ENCODE assay signal across 13 cellular contexts in genomic region chr1:68255301-68255700, GRCh38. TPM values are rescaled to one million over a fixed set of nuclear protein-coding genes. Genes with fewer than 3 reads are reported as not detected.
"Had no signal": no experiment of that assay in that cellular context is flagged by ENCODE, and none has a peak within 500 bp of the region (broad histone marks: within the 10 kb centered on the region; RNA-seq: fewer than 3 reads in every experiment).

No MANE protein-coding gene starts in this region.

- ATAC-seq: activated T-cell treated with anti-CD3 and anti-CD28 coated beads, Interleukin-2, amount 50 U/mL, for 72 hours; gastrocnemius medialis; left ventricle myocardium superior had no signal

- H3K4me3 ChIP-seq: breast epithelium, esophagus squamous epithelium, gastrocnemius medialis, skin epidermis had no signal

- H3K4me1 ChIP-seq: breast epithelium, esophagus squamous epithelium, gastrocnemius medialis had no signal

- H3K4me3 Mint-ChIP-seq: activated naive CD8-positive, alpha-beta T cell treated with anti-CD3 and anti-CD28 coated beads for 36 hours; activated T-cell treated with anti-CD3 and anti-CD28 coated beads, Interleukin-2, amount 50 U/mL, for 72 hours; nephron progenitor cell had no signal

- H3K36me3 ChIP-seq: breast epithelium, esophagus squamous epithelium, gastrocnemius medialis had no signal

- H3K27me3 Mint-ChIP-seq: activated naive CD8-positive, alpha-beta T cell treated with anti-CD3 and anti-CD28 coated beads for 36 hours had no signal

- H3K9me3 Mint-ChIP-seq: activated T-cell treated with anti-CD3 and anti-CD28 coated beads, Interleukin-2, amount 50 U/mL, for 72 hours had no signal

- DNase-seq: activated CD4-positive, alpha-beta T cell treated with anti-CD3 and anti-CD28 coated beads for 1 hour; activated CD4-positive, alpha-beta T cell treated with anti-CD3 and anti-CD28 coated beads, Interleukin-2, amount 50 U/mL, for 48 hours; activated gamma-delta T cell treated with Interleukin-2 at 50 U/mL for 16 hours; activated naive CD8-positive, alpha-beta T cell treated with anti-CD3 and anti-CD28 coated beads for 36 hours; activated T-cell treated with anti-CD3 and anti-CD28 coated beads, Interleukin-2, amount 50 U/mL, for 72 hours; aorta; esophagus squamous epithelium; gastrocnemius medialis; left ventricle myocardium superior; mesendoderm; nephron progenitor cell had no signal

- H3K9me3 ChIP-seq: breast epithelium, esophagus squamous epithelium, gastrocnemius medialis had no signal

- H3K36me3 Mint-ChIP-seq: activated naive CD8-positive, alpha-beta T cell treated with anti-CD3 and anti-CD28 coated beads for 36 hours had no signal

- H3K27me3 ChIP-seq: breast epithelium, esophagus squamous epithelium, gastrocnemius medialis had no signal

- H3K27ac Mint-ChIP-seq: activated naive CD8-positive, alpha-beta T cell treated with anti-CD3 and anti-CD28 coated beads for 36 hours; activated T-cell treated with anti-CD3 and anti-CD28 coated beads, Interleukin-2, amount 50 U/mL, for 72 hours; nephron progenitor cell had no signal

- H3K27ac ChIP-seq: breast epithelium, gastrocnemius medialis, skin epidermis had no signal

- H3K4me1 Mint-ChIP-seq: activated naive CD8-positive, alpha-beta T cell treated with anti-CD3 and anti-CD28 coated beads for 36 hours; nephron progenitor cell had no signal

RNA-seq across cellular contexts. Expression of gene WLS, which starts 23.0 kb away (rescaled TPM):
- total RNA-seq: activated naive CD8-positive, alpha-beta T cell treated with anti-CD3 and anti-CD28 coated beads for 36 hours; activated T-cell treated with anti-CD3 and anti-CD28 coated beads, Interleukin-2, amount 50 U/mL, for 72 hours had no signal
